Comparison of ENCODE assay signal across 12 cellular contexts in the genomic region with DNA sequence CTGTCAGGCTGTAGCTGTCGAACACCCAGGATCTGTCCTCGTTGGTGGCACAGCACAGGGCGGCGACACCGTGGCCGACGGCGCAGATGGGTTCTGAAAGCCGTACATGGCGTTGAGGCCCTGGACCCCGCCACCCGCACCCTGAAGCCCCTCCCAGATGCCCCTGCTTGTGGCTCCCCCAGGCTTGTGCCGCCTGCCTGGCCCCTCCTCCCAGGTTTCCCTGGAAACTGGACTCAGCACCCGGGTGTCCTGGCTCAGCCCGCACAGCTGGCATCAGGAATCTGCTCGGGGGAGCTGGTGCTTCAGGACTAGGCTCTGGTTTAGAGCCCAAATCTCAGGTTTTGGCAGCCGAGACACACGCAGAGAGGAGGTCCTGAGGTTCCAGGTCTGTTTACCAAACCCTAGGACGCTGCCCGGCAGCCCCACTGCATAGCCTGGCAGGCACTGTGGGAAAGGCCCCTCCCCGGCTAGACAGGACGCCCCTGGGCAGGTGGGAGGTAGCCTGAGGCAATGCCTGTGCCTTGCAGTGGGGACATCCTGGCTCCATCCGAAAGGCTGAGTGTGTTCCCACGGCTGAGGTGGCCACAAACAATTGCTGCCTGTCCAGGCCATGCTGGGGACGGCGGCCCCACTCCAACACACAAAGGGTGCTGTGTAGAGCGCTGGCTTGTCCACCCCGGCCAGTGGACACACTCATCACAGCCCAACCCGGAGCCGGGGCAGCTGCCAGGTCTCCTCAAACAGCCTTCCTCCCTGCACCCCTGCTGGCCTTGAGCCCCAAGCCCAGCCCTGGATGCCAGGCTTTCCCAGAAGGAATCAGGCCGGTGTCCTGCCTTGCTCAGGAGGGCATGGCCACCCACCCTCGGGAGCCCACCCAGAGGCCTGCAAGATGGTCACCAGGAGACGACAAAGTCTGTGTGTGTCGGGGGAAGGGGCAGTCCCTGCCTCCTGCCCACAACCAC. TPM values are rescaled to one million over a fixed set of nuclear protein-coding genes. Genes with fewer than 3 reads are reported as not detected.
DNase-seq lines count a peak whose midpoint lies in the region; ATAC-seq lines count a peak whose summit lies in the region.
"Had no signal": no experiment of that assay in that cellular context is flagged by ENCODE, and none has a peak within 500 bp of the region (broad histone marks: within the 10 kb centered on the region; RNA-seq: fewer than 3 reads in every experiment).

No MANE protein-coding gene starts in this region.

- WGBS in ectodermal cell, 2 experiments = 89 to 90% methylated on average over 34 of the region's 34 CpGs
- WGBS in neuronal stem cell (ENCODE audit: extremely low coverage in 2 of 2, insufficient read length in 2 of 2, insufficient replicate concordance in 1 of 2), 2 donors = no CpG with 5 or more reads among the region's 34 CpGs

- H2BK5ac ChIP-seq in neuronal stem cell (ENCODE audit: low read length) = no peak overlapping the region

- no peaks in the 10 kb centered on the region for H3K9me3 ChIP-seq in BLaER1 treated with 17β-estradiol and CSF1 and Interleukin-3, amounts not matched to agents 10 nM and 100 nM (replicated peaks in 1 of 11)
- H3K9me3 ChIP-seq in ectodermal cell (ENCODE audit: control insufficient read depth, low read length) (no peaks in the 10 kb centered on the region), neuronal stem cell (replicated peaks in 1 of 2; ENCODE audit: control insufficient read depth in 2 of 2, insufficient read depth in 1 of 2, low read depth in 1 of 2, low read length in 2 of 2) (no peaks in the 10 kb centered on the region)
- H3K9me3 ChIP-seq: A549 had no signal

- no peak overlapping the region for H3K4me2 ChIP-seq in BLaER1 treated with 17β-estradiol and CSF1 and Interleukin-3, amounts not matched to agents 10 nM and 100 nM
- H3K4me2 ChIP-seq in neuronal stem cell (ENCODE audit: insufficient read depth, low read length, poor library complexity, severe bottlenecking) = no peak overlapping the region
- H3K4me2 ChIP-seq: A549 had no signal

- peaks cover 56 to 77% (median 70%) of the 10 kb centered on the region in 11 experiments for H3K36me3 ChIP-seq in BLaER1 treated with 17β-estradiol and CSF1 and Interleukin-3, amounts not matched to agents 10 nM and 100 nM
- peaks cover 7% of the 10 kb centered on the region for H3K36me3 ChIP-seq in ectodermal cell (ENCODE audit: control insufficient read depth, insufficient read depth, low read length)
- H3K36me3 ChIP-seq in neuronal stem cell (replicated peaks in 1 of 2; ENCODE audit: control insufficient read depth in 2 of 2, insufficient read depth in 2 of 2, low read length in 2 of 2) = peaks cover 16 to 60% of the 10 kb centered on the region in 2 donors

- no peaks in the 10 kb centered on the region for H3K27me3 ChIP-seq in BLaER1 treated with 17β-estradiol and CSF1 and Interleukin-3, amounts not matched to agents 10 nM and 100 nM
- H3K27me3 ChIP-seq in ectodermal cell (ENCODE audit: control insufficient read depth, insufficient read depth, low read length, poor library complexity, severe bottlenecking) (no peaks in the 10 kb centered on the region), neuronal stem cell (ENCODE audit: control insufficient read depth in 3 of 3, insufficient read depth in 3 of 3, low read depth in 1 of 3, low read length in 3 of 3) (no peaks in the 10 kb centered on the region)

- no peak overlapping the region for H2BK15ac ChIP-seq in neuronal stem cell (ENCODE audit: low read length)

- H3K4ac ChIP-seq in neuronal stem cell (ENCODE audit: low read length) = no peak overlapping the region

- DNase-seq in neuronal stem cell (ENCODE audit: low spot score) = no peak
- DNase-seq in DMS 273 (lab: John Stamatoyannopoulos, UW; ENCODE audit: unreplicated experiment) = no peak
- DNase-seq: activated CD8-positive, alpha-beta memory T cell treated with anti-CD3 and anti-CD28 coated beads, Interleukin-2, amount 10 ng/mL, durations not matched to agents 7 days and 5 days; activated naive CD4-positive, alpha-beta T cell treated with anti-CD3 and anti-CD28 coated beads for 36 hours; NK-92 treated with Interleukin-12 subunit alpha and Interleukin-12 subunit beta, amount 100 ng/mL, for 24 hours; stimulated activated CD4-positive, alpha-beta T cell treated with anti-CD3 and anti-CD28 coated beads, Interleukin-15, amount 100 ng/mL, for 24 hours had no signal

- H4K8ac ChIP-seq in neuronal stem cell (ENCODE audit: low read depth, low read length) = no peak overlapping the region

- peaks cover 25 to 33% (median 29%) of the 10 kb centered on the region in 10 experiments for H3K4me1 ChIP-seq in BLaER1 treated with 17β-estradiol and CSF1 and Interleukin-3, amounts not matched to agents 10 nM and 100 nM
- H3K4me1 ChIP-seq in ectodermal cell (ENCODE audit: control insufficient read depth, insufficient read depth, low read length) (peaks cover 19% of the 10 kb centered on the region), neuronal stem cell (ENCODE audit: control insufficient read depth in 2 of 2, insufficient read depth in 1 of 2, low read depth in 1 of 2, low read length in 2 of 2) (peaks cover 5 to 8% of the 10 kb centered on the region in 2 donors)

- no peak overlapping the region for H4K91ac ChIP-seq in neuronal stem cell (ENCODE audit: low read depth, low read length, poor library complexity)

- ATAC-seq in GM21619 (IDR thresholded peaks at IDR 0.05; ENCODE audit: unreplicated experiment) (no peak), HG03442 (IDR thresholded peaks at IDR 0.05; ENCODE audit: unreplicated experiment) (no peak)
- ATAC-seq: A549; activated CD8-positive, alpha-beta memory T cell treated with anti-CD3 and anti-CD28 coated beads, Interleukin-2, amount 10 ng/mL, durations not matched to agents 7 days and 5 days had no signal

- H2AFZ ChIP-seq in neuronal stem cell (ENCODE audit: low read length) = no peak overlapping the region

- no peak overlapping the region for H2BK12ac ChIP-seq in neuronal stem cell (ENCODE audit: low read length)

- H3K18ac ChIP-seq in neuronal stem cell (ENCODE audit: low read length) = no peak overlapping the region

- H3K27ac ChIP-seq in BLaER1 treated with 17β-estradiol and CSF1 and Interleukin-3, amounts not matched to agents 10 nM and 100 nM = no peak overlapping the region; a peak in 1 of 22 replicates
- H3K27ac ChIP-seq in ectodermal cell (ENCODE audit: insufficient read depth, low read depth, low read length, poor library complexity, severe bottlenecking) = peak overlapping the region; percentile 48
- H3K27ac ChIP-seq in neuronal stem cell (replicated peaks; ENCODE audit: low read length) = no peak overlapping the region
- H3K27ac ChIP-seq: SK-N-MC had no signal

- peak overlapping the region in 7 of 11 experiments; percentile 33 to 97 (median 63); a peak in 7 of 22 replicates for H3K9ac ChIP-seq in BLaER1 treated with 17β-estradiol and CSF1 and Interleukin-3, amounts not matched to agents 10 nM and 100 nM
- H3K9ac ChIP-seq in neuronal stem cell (ENCODE audit: low read depth, low read length, poor library complexity) = peak overlapping the region; percentile 70

- peaks cover 23% of the 10 kb centered on the region for H3K79me1 ChIP-seq in neuronal stem cell (ENCODE audit: low read depth, low read length)

- peaks cover 57 to 92% (median 77%) of the 10 kb centered on the region in 11 experiments for H4K20me1 ChIP-seq in BLaER1 treated with 17β-estradiol and CSF1 and Interleukin-3, amounts not matched to agents 10 nM and 100 nM

- H2BK120ac ChIP-seq in neuronal stem cell (ENCODE audit: low read depth, low read length) = peak overlapping the region; percentile 47

- H3K4me3 ChIP-seq in BLaER1 treated with 17β-estradiol and CSF1 and Interleukin-3, amounts not matched to agents 10 nM and 100 nM = no peak overlapping the region
- H3K4me3 ChIP-seq in ectodermal cell (ENCODE audit: insufficient read depth, low read depth, low read length) (no peak overlapping the region), neuronal stem cell (ENCODE audit: low read length in 2 of 2) (no peak overlapping the region)
- H3K4me3 ChIP-seq: A549, SK-N-MC had no signal

- peak overlapping the region; percentile 38 for H3K14ac ChIP-seq in neuronal stem cell (ENCODE audit: low read length)

- peak overlapping the region; percentile 17 for H3K23ac ChIP-seq in neuronal stem cell (ENCODE audit: low read depth, low read length, poor library complexity)

- no peak overlapping the region for H2AK5ac ChIP-seq in neuronal stem cell (ENCODE audit: low read depth, low read length)

RNA-seq across cellular contexts. Expression of a gene that starts 4.6 kb away (rescaled TPM):
- polyA plus RNA-seq in ectodermal cell (2013, experiment 1 of 4) = 71.5 TPM
- polyA plus RNA-seq in ectodermal cell (2013, experiment 2 of 4) = 81.8 TPM
- polyA plus RNA-seq in ectodermal cell (2013, experiment 3 of 4) = 47.0 TPM
- polyA plus RNA-seq in ectodermal cell (2013, experiment 4 of 4) = 50.3 TPM
- polyA plus RNA-seq in neuronal stem cell (2013, experiment 1 of 2) = 45.2 TPM
- 42.6 TPM for polyA plus RNA-seq in neuronal stem cell (2013, experiment 2 of 2)

RNA-seq across cellular contexts. Expression of a gene that starts 17.2 kb away (rescaled TPM):
- 2.2 TPM for polyA plus RNA-seq in ectodermal cell (2013, experiment 1 of 4)
- polyA plus RNA-seq in ectodermal cell (2013, experiment 2 of 4) = 3.6 TPM
- polyA plus RNA-seq in ectodermal cell (2013, experiment 3 of 4) = 1.5 TPM
- polyA plus RNA-seq in ectodermal cell (2013, experiment 4 of 4) = 1.9 TPM
- 2.6 TPM for polyA plus RNA-seq in neuronal stem cell (2013, experiment 1 of 2)
- 2.7 TPM for polyA plus RNA-seq in neuronal stem cell (2013, experiment 2 of 2)

RNA-seq across cellular contexts. Expression of a gene that starts 25.4 kb away (rescaled TPM):
- 48.0 TPM for polyA plus RNA-seq in ectodermal cell (2013, experiment 1 of 4)
- polyA plus RNA-seq in ectodermal cell (2013, experiment 2 of 4) = 45.1 TPM
- polyA plus RNA-seq in ectodermal cell (2013, experiment 3 of 4) = 34.8 TPM
- 39.4 TPM for polyA plus RNA-seq in ectodermal cell (2013, experiment 4 of 4)
- 26.6 TPM for polyA plus RNA-seq in neuronal stem cell (2013, experiment 1 of 2)
- polyA plus RNA-seq in neuronal stem cell (2013, experiment 2 of 2) = 26.0 TPM

RNA-seq across cellular contexts. Expression of a gene that starts 25.4 kb away (rescaled TPM):
- polyA plus RNA-seq in ectodermal cell (2013, experiment 1 of 4) = 170 TPM
- polyA plus RNA-seq in ectodermal cell (2013, experiment 2 of 4) = 164 TPM
- polyA plus RNA-seq in ectodermal cell (2013, experiment 3 of 4) = 115 TPM
- polyA plus RNA-seq in ectodermal cell (2013, experiment 4 of 4) = 125 TPM
- polyA plus RNA-seq in neuronal stem cell (2013, experiment 1 of 2) = 111 TPM
- polyA plus RNA-seq in neuronal stem cell (2013, experiment 2 of 2) = 112 TPM

RNA-seq across cellular contexts. Expression of a gene that starts 32.3 kb away (rescaled TPM):
- polyA plus RNA-seq in ectodermal cell (2013, experiment 1 of 4) = 30.5 TPM
- 30.1 TPM for polyA plus RNA-seq in ectodermal cell (2013, experiment 2 of 4)
- 25.1 TPM for polyA plus RNA-seq in ectodermal cell (2013, experiment 3 of 4)
- polyA plus RNA-seq in ectodermal cell (2013, experiment 4 of 4) = 24.3 TPM
- 30.8 TPM for polyA plus RNA-seq in neuronal stem cell (2013, experiment 1 of 2)
- polyA plus RNA-seq in neuronal stem cell (2013, experiment 2 of 2) = 31.2 TPM
